In genomic region chr1:243842978-243843490, GRCh38 we compare ENCODE assay signal across 8 cellular contexts. TPM values are rescaled to one million over a fixed set of nuclear protein-coding genes. Genes with fewer than 3 reads are reported as not detected.
DNase-seq lines count a peak whose midpoint lies in the region; ATAC-seq and TF ChIP-seq lines count a peak whose summit lies in the region.

No MANE protein-coding gene starts in this region.

- no peaks in the 10 kb centered on the region for H3K27me3 Mint-ChIP-seq in glutamatergic neuron (ENCODE audit: unreplicated experiment)

- H3K4me1 Mint-ChIP-seq in glutamatergic neuron (ENCODE audit: low read depth, unreplicated experiment): peaks cover 6% of the 10 kb centered on the region

- no peak overlapping the region for H3K27ac Mint-ChIP-seq in glutamatergic neuron (ENCODE audit: unreplicated experiment)

- in situ Hi-C loops in astrocyte of the cerebellum (cut with HindIII; ENCODE audit: low sequenced_read_pairs): no loop called here

- TF ChIP-seq CTCF in astrocyte of the cerebellum (IDR thresholded peaks at IDR 0.05; ENCODE audit: low read depth, low read length, missing control alignments) (no peak), glutamatergic neuron (IDR thresholded peaks at IDR 0.05; ENCODE audit: partially characterized antibody, unreplicated experiment) (no peak), GM10266 (IDR thresholded peaks at IDR 0.05; ENCODE audit: control insufficient read depth, insufficient read depth, low read depth, missing control alignments) (no peak)

- no peak overlapping the region for H3K4me3 ChIP-seq in astrocyte of the cerebellum (ENCODE audit: low read depth, low read length)

- no peaks in the 10 kb centered on the region for H3K36me3 Mint-ChIP-seq in glutamatergic neuron (ENCODE audit: unreplicated experiment)

- ATAC-seq in GM19395 (IDR thresholded peaks at IDR 0.05; ENCODE audit: unreplicated experiment): no peak
- no peak for ATAC-seq in GM21737 (IDR thresholded peaks at IDR 0.05; ENCODE audit: unreplicated experiment)

- H3K4me3 Mint-ChIP-seq in glutamatergic neuron (ENCODE audit: unreplicated experiment): no peak overlapping the region

- DNase-seq in stimulated activated CD4-positive, alpha-beta T cell treated with anti-CD3 and anti-CD28 coated beads, Interleukin-4, amount 100 ng/mL, for 24 hours: peak; percentile 23
- DNase-seq in stimulated activated CD4-positive, alpha-beta T cell treated with anti-CD3 and anti-CD28 coated beads, Interleukin-12 subunit alpha, Interleukin-12 subunit beta, amount 100 ng/mL, for 4 hours: no peak
- peak; percentile 29 for DNase-seq in astrocyte of the cerebellum (ENCODE audit: low read depth)
- peak; percentile 60 for DNase-seq in kidney tubule cell (ENCODE audit: low spot score)
- no peak for DNase-seq in glutamatergic neuron
- DNase-seq in GM10266 (ENCODE audit: extremely low spot score): no peak

- H3K9me3 Mint-ChIP-seq in glutamatergic neuron (ENCODE audit: unreplicated experiment): no peaks in the 10 kb centered on the region

RNA-seq across cellular contexts. Expression of gene AKT3, which starts 7.0 kb away (rescaled TPM):
- 169 TPM for total RNA-seq in glutamatergic neuron (ENCODE audit: unreplicated experiment)

Comparison
In these comparisons a context has a peak if more than half of its experiments do, and no peak if none do; other contexts are left out.
1. DNase-seq: peak in stimulated activated CD4-positive, alpha-beta T cell treated with anti-CD3 and anti-CD28 coated beads, Interleukin-4, amount 100 ng/mL, for 24 hours (single experiment), astrocyte of the cerebellum (single experiment) and kidney tubule cell (single experiment); none in stimulated activated CD4-positive, alpha-beta T cell treated with anti-CD3 and anti-CD28 coated beads, Interleukin-12 subunit alpha, Interleukin-12 subunit beta, amount 100 ng/mL, for 4 hours (single experiment), glutamatergic neuron (single experiment) and GM10266 (single experiment).